In the genomic region with DNA sequence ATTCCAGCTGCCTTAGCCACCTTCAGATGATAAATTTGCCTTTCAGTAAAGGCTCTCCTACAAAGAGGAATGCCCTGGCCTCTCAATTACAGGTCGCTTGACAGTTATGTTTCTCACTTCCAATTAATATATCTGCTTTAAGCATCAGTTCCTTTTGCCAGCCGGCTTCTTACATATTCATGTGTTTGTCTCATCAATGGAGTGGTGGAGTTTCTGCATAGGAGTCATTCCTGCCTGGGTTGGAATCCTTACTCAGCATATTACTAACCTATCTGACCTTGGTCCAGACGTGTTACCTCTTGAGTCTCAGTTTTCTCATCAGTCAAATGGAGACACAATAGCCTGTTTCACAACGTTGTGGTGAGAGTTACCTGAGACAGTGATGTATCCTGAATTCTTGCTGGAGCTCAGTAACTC, we compare ENCODE assay signal across 10 cellular contexts. TPM values are rescaled to one million over a fixed set of nuclear protein-coding genes. Genes with fewer than 3 reads are reported as not detected.
A peak's percentile ranks its signal among the peaks of the same experiment; 100 is the strongest.
DNase-seq lines count a peak whose midpoint lies in the region; ATAC-seq and TF ChIP-seq lines count a peak whose summit lies in the region.
"Had no signal": no experiment of that assay in that cellular context is flagged by ENCODE, and none has a peak within 500 bp of the region (broad histone marks: within the 10 kb centered on the region; RNA-seq: fewer than 3 reads in every experiment).

No MANE protein-coding gene starts in this region.

- peak overlapping the region; percentile 95 for H3K4me2 ChIP-seq in DOHH2 (ENCODE audit: low read length)

- DNase-seq in T-helper 17 cell (no peak), foreskin keratinocyte (peak; percentile 51 to 66), NCI-H1694 treated with DMSO at 0.1 percent for 48 hours (lab: John Stamatoyannopoulos, UW) (no peak), hepatic stellate cell (ENCODE audit: low spot score) (no peak)
- no peak for DNase-seq in activated CD8-positive, alpha-beta memory T cell treated with anti-CD3 and anti-CD28 coated beads for 24 hours
- DNase-seq: CD8-positive, alpha-beta T cell; naive B cell had no signal

- H3F3A ChIP-seq in DOHH2 (ENCODE audit: control insufficient read depth, insufficient read depth) = peaks cover 25% of the 10 kb centered on the region

- H3K27me3 ChIP-seq in DOHH2 (ENCODE audit: control insufficient read depth, low read length) (no peaks in the 10 kb centered on the region), foreskin keratinocyte (no peaks in the 10 kb centered on the region)

- no peaks in the 10 kb centered on the region for H3K9me3 ChIP-seq in DOHH2 (ENCODE audit: control insufficient read depth, insufficient read depth, low read length)
- no peaks in the 10 kb centered on the region for H3K9me3 ChIP-seq in T-helper 17 cell (ENCODE audit: control insufficient read depth, low read length, poor library complexity, severe bottlenecking)

- H3K4me3 Mint-ChIP-seq in T-helper 17 cell = no peak overlapping the region
- H3K4me3 Mint-ChIP-seq: CD8-positive, alpha-beta T cell had no signal

- H3K79me2 ChIP-seq in DOHH2 (ENCODE audit: control insufficient read depth, low read length) = peaks cover 11% of the 10 kb centered on the region

- H3K27ac ChIP-seq in 22Rv1 (peak overlapping the region; percentile 91), DOHH2 (ENCODE audit: low read depth, low read length) (peak overlapping the region; percentile 98), foreskin keratinocyte (peak overlapping the region; percentile 76)

- H3K27me3 Mint-ChIP-seq in T-helper 17 cell = no peaks in the 10 kb centered on the region
- H3K27me3 Mint-ChIP-seq: naive B cell had no signal

- ATAC-seq in T-helper 17 cell (no peak), foreskin keratinocyte (no peak), HG02678 (IDR thresholded peaks at IDR 0.05; ENCODE audit: unreplicated experiment) (no peak)
- ATAC-seq: CD8-positive, alpha-beta T cell had no signal

- peak overlapping the region; percentile 73 for H3K4me3 ChIP-seq in DOHH2 (ENCODE audit: low read length)

- H3K27ac Mint-ChIP-seq in T-helper 17 cell = peak overlapping the region; percentile 9

- H3K4me1 ChIP-seq in DOHH2 (ENCODE audit: control insufficient read depth, low read length) = peaks cover 42% of the 10 kb centered on the region
- peaks cover 32% of the 10 kb centered on the region for H3K4me1 ChIP-seq in foreskin keratinocyte

- no peaks in the 10 kb centered on the region for H3K36me3 Mint-ChIP-seq in T-helper 17 cell (ENCODE audit: low read depth)
- H3K36me3 Mint-ChIP-seq: naive B cell had no signal

- H3K9me2 ChIP-seq in DOHH2 (replicated peaks; ENCODE audit: control insufficient read depth, low read length) = no peaks in the 10 kb centered on the region

- H4K20me1 ChIP-seq in DOHH2 (ENCODE audit: control insufficient read depth, insufficient read depth, low read depth, low read length) = no peaks in the 10 kb centered on the region

- TF ChIP-seq CTCF in 22Rv1 (IDR thresholded peaks at IDR 0.05) (no peak), DOHH2 (IDR thresholded peaks at IDR 0.05; ENCODE audit: low read depth, low read length, poor library complexity, severe bottlenecking) (no peak), foreskin keratinocyte (conservative IDR thresholded peaks at IDR 0.05) (no peak)

- H3K36me3 ChIP-seq in DOHH2 (ENCODE audit: control insufficient read depth, low read length) = peaks cover 5% of the 10 kb centered on the region

- H3K4me1 Mint-ChIP-seq in T-helper 17 cell = peaks cover 28% of the 10 kb centered on the region

RNA-seq across cellular contexts. Expression of a gene that starts 9.4 kb away (rescaled TPM):
- 10 to 100 TPM; 16.6 to 35.3 TPM for total RNA-seq in T-helper 17 cell
- total RNA-seq in foreskin keratinocyte = 13.0 and 15.6 TPM in 2 replicates
- polyA plus RNA-seq in foreskin keratinocyte = 10.3 and 10.8 TPM in 2 replicates

RNA-seq across cellular contexts. Expression of a gene that starts 14.0 kb away (rescaled TPM):
- total RNA-seq in T-helper 17 cell (10 to 100 TPM; 75.6 to 83.7 TPM), foreskin keratinocyte (276 and 285 TPM in 2 replicates)
- polyA plus RNA-seq in foreskin keratinocyte = 460 and 472 TPM in 2 replicates

RNA-seq across cellular contexts. Expression of a gene that starts 17.1 kb away (rescaled TPM):
- 10 to 100 TPM; 52.1 to 58.4 TPM for total RNA-seq in T-helper 17 cell
- total RNA-seq in foreskin keratinocyte = 94.8 and 111 TPM in 2 replicates
- 116 and 137 TPM in 2 replicates for polyA plus RNA-seq in foreskin keratinocyte

Comparison
In these comparisons a context has a peak if more than half of its experiments do, and no peak if none do; other contexts are left out.
1. DNase-seq: peak in foreskin keratinocyte (2 of 2); none in T-helper 17 cell (0 of 3), activated CD8-positive, alpha-beta memory T cell treated with anti-CD3 and anti-CD28 coated beads for 24 hours (single experiment), NCI-H1694 treated with DMSO at 0.1 percent for 48 hours (single experiment) and hepatic stellate cell (single experiment).
2. Peak in every context shown above with its lines, with median percentiles within 50 percentile points of each other: H3K27ac ChIP-seq.